Comparison of ENCODE assay signal across 26 cellular contexts in genomic region chr13:107289540-107289939, GRCh38.
"Had no signal": no experiment of that assay in that cellular context is flagged by ENCODE, and none has a peak within 500 bp of the region (broad histone marks: within the 10 kb centered on the region; RNA-seq: fewer than 3 reads in every experiment).

No MANE protein-coding gene starts in this region.

- H3K4me3 Mint-ChIP-seq: activated B cell treated with CpG ODN at 0.5 μM for 24 hours; activated CD4-positive, alpha-beta memory T cell treated with anti-CD3 and anti-CD28 coated beads for 36 hours; mesothelial cell of epicardium; naive thymus-derived CD8-positive, alpha-beta T cell; neural progenitor cell; stimulated activated naive B cell treated with anti-CD40 and anti-IgM and Interleukin-4, amounts not matched to agents 10 μg/mL and 1 μg/mL and 100 μg/mL, for 72 hours; T-helper 2 cell treated with Interferon-gamma antibody and Interleukin-4, amounts not matched to agents 5 μg/mL and 100 μg/mL, for 36 hours had no signal

- H3K27ac Mint-ChIP-seq: activated B cell treated with CpG ODN at 0.5 μM for 24 hours; activated CD4-positive, alpha-beta memory T cell treated with anti-CD3 and anti-CD28 coated beads for 36 hours; mesothelial cell of epicardium; naive thymus-derived CD8-positive, alpha-beta T cell; neural progenitor cell; progenitor cell of endocrine pancreas; stimulated activated naive B cell treated with anti-CD40 and anti-IgM and Interleukin-4, amounts not matched to agents 10 μg/mL and 1 μg/mL and 100 μg/mL, for 72 hours; T-helper 2 cell treated with Interferon-gamma antibody and Interleukin-4, amounts not matched to agents 5 μg/mL and 100 μg/mL, for 36 hours had no signal

- H3K27ac ChIP-seq: brain microvascular endothelial cell, gastrocnemius medialis, neural progenitor cell, sigmoid colon, testis, uterus had no signal

- H3K27me3 Mint-ChIP-seq: activated B cell treated with CpG ODN at 0.5 μM for 24 hours; activated CD4-positive, alpha-beta memory T cell treated with anti-CD3 and anti-CD28 coated beads for 36 hours; progenitor cell of endocrine pancreas; stimulated activated naive B cell treated with anti-CD40 and anti-IgM and Interleukin-4, amounts not matched to agents 10 μg/mL and 1 μg/mL and 100 μg/mL, for 72 hours had no signal

- H3K4me1 Mint-ChIP-seq: activated B cell treated with CpG ODN at 0.5 μM for 24 hours; mesothelial cell of epicardium; naive thymus-derived CD8-positive, alpha-beta T cell; neural progenitor cell; stimulated activated naive B cell treated with anti-CD40 and anti-IgM and Interleukin-4, amounts not matched to agents 10 μg/mL and 1 μg/mL and 100 μg/mL, for 72 hours had no signal

- DNase-seq: activated B cell treated with CpG ODN at 0.5 μM for 24 hours; activated CD4-positive, alpha-beta memory T cell treated with anti-CD3 and anti-CD28 coated beads for 36 hours; activated CD4-positive, alpha-beta T cell treated with anti-CD3 and anti-CD28 coated beads for 48 hours; activated naive CD4-positive, alpha-beta T cell treated with anti-CD3 and anti-CD28 coated beads, Interleukin-2, amount 50 U/mL, for 16 hours; activated T-cell treated with anti-CD3 and anti-CD28 coated beads, Interleukin-2, amount 50 U/mL, for 48 hours; aorta; brain microvascular endothelial cell; caudate nucleus; dermis blood vessel endothelial cell; effector CD8-positive, alpha-beta T cell; gastrocnemius medialis; left ventricle myocardium superior; mammary epithelial cell; naive thymus-derived CD8-positive, alpha-beta T cell; retina; sigmoid colon; stimulated activated CD4-positive, alpha-beta T cell treated with anti-CD3 and anti-CD28 coated beads, Interleukin-2, amount 100 ng/mL, for 48 hours; stimulated activated CD8-positive, alpha-beta memory T cell treated with anti-CD3 and anti-CD28 coated beads, Interleukin-4, amount 100 ng/mL, for 48 hours; stimulated activated naive B cell treated with anti-CD40 and anti-IgM and Interleukin-4, amounts not matched to agents 10 μg/mL and 1 μg/mL and 100 μg/mL, for 72 hours; testis; trophoblast cell; uterus had no signal

- H3K27me3 ChIP-seq: brain microvascular endothelial cell, gastrocnemius medialis, neural progenitor cell, sigmoid colon, testis, uterus had no signal

- H3K36me3 Mint-ChIP-seq: activated CD4-positive, alpha-beta memory T cell treated with anti-CD3 and anti-CD28 coated beads for 36 hours; mesothelial cell of epicardium; naive thymus-derived CD8-positive, alpha-beta T cell; neural progenitor cell; stimulated activated naive B cell treated with anti-CD40 and anti-IgM and Interleukin-4, amounts not matched to agents 10 μg/mL and 1 μg/mL and 100 μg/mL, for 72 hours had no signal

- H3K9me3 Mint-ChIP-seq: activated B cell treated with CpG ODN at 0.5 μM for 24 hours; neural progenitor cell; stimulated activated naive B cell treated with anti-CD40 and anti-IgM and Interleukin-4, amounts not matched to agents 10 μg/mL and 1 μg/mL and 100 μg/mL, for 72 hours had no signal

- H3K9me3 ChIP-seq: gastrocnemius medialis, sigmoid colon, testis, uterus had no signal

- ATAC-seq: gastrocnemius medialis; left ventricle myocardium superior; naive thymus-derived CD8-positive, alpha-beta T cell; stimulated activated naive B cell treated with anti-CD40 and anti-IgM and Interleukin-4, amounts not matched to agents 10 μg/mL and 1 μg/mL and 100 μg/mL, for 72 hours had no signal

- H3K4me3 ChIP-seq: gastrocnemius medialis, neural progenitor cell, sigmoid colon, testis, uterus had no signal

- H3K4me1 ChIP-seq: gastrocnemius medialis, neural progenitor cell, sigmoid colon, testis, uterus had no signal

- H3K36me3 ChIP-seq: brain microvascular endothelial cell, gastrocnemius medialis, neural progenitor cell, sigmoid colon, uterus had no signal
